Comparison of ENCODE assay signal across 8 cellular contexts in genomic region chr5:148740966-148741742, GRCh38.
DNase-seq lines count a peak whose midpoint lies in the region; ATAC-seq and TF ChIP-seq lines count a peak whose summit lies in the region.

No MANE protein-coding gene starts in this region.

- peak; percentile 79 for ATAC-seq in GM18868 (IDR thresholded peaks at IDR 0.05; ENCODE audit: unreplicated experiment)

- H3K27me3 ChIP-seq in SU-DHL-6 (ENCODE audit: low read length) (no peaks in the 10 kb centered on the region), trophoblast cell (ENCODE audit: insufficient read depth, low read length) (no peaks in the 10 kb centered on the region)

- no peak overlapping the region for H2BK120ac ChIP-seq in trophoblast cell (ENCODE audit: insufficient read depth, low read length, poor library complexity)

- H3F3A ChIP-seq in SU-DHL-6 (ENCODE audit: insufficient read depth), result no peaks in the 10 kb centered on the region

- H3K4me1 ChIP-seq in trophoblast cell (ENCODE audit: control insufficient read depth in 1 of 2, insufficient read depth in 2 of 2, low read length in 2 of 2), result no peaks in the 10 kb centered on the region

- H3K79me2 ChIP-seq in SU-DHL-6 (ENCODE audit: insufficient read depth, low read length), result no peaks in the 10 kb centered on the region
- H3K79me2 ChIP-seq in trophoblast cell (ENCODE audit: control insufficient read depth, insufficient read depth, low read length, poor library complexity), result no peaks in the 10 kb centered on the region

- H3K79me1 ChIP-seq in trophoblast cell (ENCODE audit: low read length), result no peaks in the 10 kb centered on the region

- no peak overlapping the region for H3K23ac ChIP-seq in trophoblast cell (ENCODE audit: low read length)

- H3K4me2 ChIP-seq in SU-DHL-6 (ENCODE audit: low read depth, low read length, poor library complexity, severe bottlenecking), result no peak overlapping the region
- H3K4me2 ChIP-seq in trophoblast cell (ENCODE audit: low read length), result no peak overlapping the region

- H3K9me3 ChIP-seq in SU-DHL-6 (ENCODE audit: insufficient read depth, low read length), result no peaks in the 10 kb centered on the region
- H3K9me3 ChIP-seq in trophoblast cell (ENCODE audit: insufficient read depth, low read depth, low read length), result no peaks in the 10 kb centered on the region

- DNase-seq in AML-193 (lab: John Stamatoyannopoulos, UW) (peak; percentile 70 to 79), LHCN-M2 (ENCODE audit: low read depth) (peak; percentile 85), foreskin melanocyte (peak; percentile 61), trophoblast cell (peak; percentile 22 to 78), activated gamma-delta T cell (lab: John Stamatoyannopoulos, UW) (no peak)
- no peak for DNase-seq in activated naive CD4-positive, alpha-beta T cell (lab: John Stamatoyannopoulos, UW)

- TF ChIP-seq CTCF in SU-DHL-6 (IDR thresholded peaks at IDR 0.05; ENCODE audit: insufficient read depth, low read length, poor library complexity, severe bottlenecking), result peak; percentile 68

- no peak overlapping the region for H4K91ac ChIP-seq in trophoblast cell (ENCODE audit: low read depth, low read length)

- no peak overlapping the region for H2BK12ac ChIP-seq in trophoblast cell (ENCODE audit: low read length)

- H3K36me3 ChIP-seq in SU-DHL-6 (ENCODE audit: low read length) (no peaks in the 10 kb centered on the region), trophoblast cell (ENCODE audit: control insufficient read depth in 1 of 2, insufficient read depth in 2 of 2, low read length in 2 of 2) (no peaks in the 10 kb centered on the region)

- H3K4ac ChIP-seq in trophoblast cell (ENCODE audit: low read depth, low read length), result no peak overlapping the region

- no peaks in the 10 kb centered on the region for H3K9me2 ChIP-seq in SU-DHL-6 (replicated peaks; ENCODE audit: insufficient read depth, low read length)

- no peak overlapping the region for H2BK5ac ChIP-seq in trophoblast cell (ENCODE audit: low read depth, low read length, poor library complexity)

- no CpG with 5 or more reads among the region's 9 CpGs for WGBS in trophoblast cell (ENCODE audit: extremely low coverage, insufficient coverage, insufficient read length)

- H3K9ac ChIP-seq in SU-DHL-6 (ENCODE audit: low read length) (no peak overlapping the region), trophoblast cell (ENCODE audit: low read length) (no peak overlapping the region)

- no peak overlapping the region for H2AFZ ChIP-seq in SU-DHL-6 (ENCODE audit: low read depth, low read length, severe bottlenecking)
- no peak overlapping the region for H2AFZ ChIP-seq in trophoblast cell (ENCODE audit: insufficient read depth, low read length, poor library complexity)

- H3K4me3 ChIP-seq in SU-DHL-6 (ENCODE audit: insufficient read depth, low read length, poor library complexity, severe bottlenecking) (no peak overlapping the region), trophoblast cell (ENCODE audit: low read depth, low read length) (no peak overlapping the region)

- no peak overlapping the region for H3K18ac ChIP-seq in trophoblast cell (ENCODE audit: low read length)

- H3K14ac ChIP-seq in trophoblast cell (ENCODE audit: low read length), result no peak overlapping the region

- H2AK5ac ChIP-seq in trophoblast cell (ENCODE audit: low read length), result no peak overlapping the region

- no peaks in the 10 kb centered on the region for H4K20me1 ChIP-seq in SU-DHL-6 (ENCODE audit: low read depth, low read length)

- no peak overlapping the region for H4K12ac ChIP-seq in trophoblast cell (ENCODE audit: low read depth, low read length)

- H3K27ac ChIP-seq in SU-DHL-6 (ENCODE audit: low read depth, low read length), result no peak overlapping the region
- no peak overlapping the region for H3K27ac ChIP-seq in trophoblast cell (ENCODE audit: low read depth, low read length)

- no peak overlapping the region for H4K8ac ChIP-seq in trophoblast cell (ENCODE audit: low read depth, low read length)

Comparison
In these comparisons a context has a peak if more than half of its experiments do, and no peak if none do; other contexts are left out.
1. DNase-seq: peak in AML-193 (2 of 2), LHCN-M2 (single experiment), foreskin melanocyte (single experiment) and trophoblast cell (2 of 2); none in activated gamma-delta T cell (single experiment) and activated naive CD4-positive, alpha-beta T cell (0 of 4).